ENCODE assay signal across 8 cellular contexts in the genomic region with DNA sequence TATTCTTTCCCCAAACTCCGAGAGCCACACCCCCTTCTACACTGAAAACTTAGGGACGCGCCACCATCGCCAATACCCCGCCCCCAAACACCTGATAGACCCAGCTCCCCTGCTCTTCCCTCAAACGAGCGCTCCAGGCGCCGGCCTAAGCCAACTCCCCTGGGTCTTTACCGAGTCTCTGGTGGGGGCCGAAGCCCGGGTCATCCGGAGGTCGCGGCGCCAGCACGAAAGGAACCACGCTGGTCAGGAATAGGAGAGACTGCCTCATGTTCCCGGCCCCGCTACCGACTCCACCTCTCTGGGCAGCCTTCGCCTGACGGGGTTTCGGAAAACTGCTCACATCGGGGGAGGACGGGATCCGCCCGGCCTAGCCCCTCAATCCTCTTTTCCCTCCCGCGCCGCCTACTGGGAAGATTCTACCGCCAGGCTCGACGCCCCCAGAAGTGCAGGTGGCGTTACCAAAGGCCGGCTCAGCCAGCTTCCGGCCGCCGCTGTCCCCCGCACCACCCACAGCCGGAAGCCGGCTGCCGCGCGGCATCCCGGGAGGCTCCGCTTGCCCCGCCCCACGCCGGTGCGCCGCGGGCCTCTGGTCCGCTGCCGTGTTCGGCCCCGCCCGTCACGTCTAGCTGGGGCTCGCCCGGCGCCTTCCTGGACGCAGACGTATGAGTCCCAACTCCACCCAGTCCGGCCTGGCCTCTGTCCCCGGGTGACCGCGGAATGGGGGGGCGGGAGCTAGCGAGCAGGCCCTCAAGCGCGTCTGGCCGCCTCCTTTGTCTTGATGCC. TPM values are rescaled to one million over a fixed set of nuclear protein-coding genes. Genes with fewer than 3 reads are reported as not detected.
DNase-seq lines count a peak whose midpoint lies in the region; ATAC-seq lines count a peak whose summit lies in the region.

TSS of gene ADAM17 (minus strand) at position 493 of the 783 bp plus-strand sequence. CDS start at position 268, 225 bp downstream.

- peak within 1 kb of the TSS; percentile 99 for H3K27ac ChIP-seq in right cardiac atrium (ENCODE audit: low read length)
- peak within 1 kb of the TSS; percentile 95 for H3K27ac ChIP-seq in rectal smooth muscle tissue (ENCODE audit: low read depth, low read length)
- H3K27ac ChIP-seq in aorta (ENCODE audit: low read depth in 1 of 2, low read length in 2 of 2): peak within 1 kb of the TSS; percentile 87 to 98

- DNase-seq in NCI-H1694 (lab: John Stamatoyannopoulos, UW) (peak; percentile 96), T-helper 2 cell (peak; percentile 65 to 93 (median 75)), anterior cingulate cortex (lab: John Stamatoyannopoulos, UW) (peak; percentile 56 to 96 (median 90)), right cardiac atrium (peak; percentile 98 to 99 (median 99)), aorta (peak; percentile 98 to 99)

- H3K36me3 ChIP-seq in rectal smooth muscle tissue (ENCODE audit: control insufficient read depth, insufficient read depth, low read length) (no peaks in the 10 kb centered on the region), aorta (ENCODE audit: control insufficient read depth in 1 of 2, insufficient read depth in 2 of 2, low read length in 1 of 2) (no peaks in the 10 kb centered on the region)

- H3K4me3 ChIP-seq in right cardiac atrium (ENCODE audit: low read length): peak within 1 kb of the TSS; percentile 96
- peak within 1 kb of the TSS; percentile 94 for H3K4me3 ChIP-seq in rectal smooth muscle tissue (ENCODE audit: low read length)
- peak within 1 kb of the TSS; percentile 61 to 71 for H3K4me3 ChIP-seq in aorta (ENCODE audit: low read length in 2 of 2)

- H3K27me3 ChIP-seq in right cardiac atrium (ENCODE audit: control insufficient read depth, insufficient read depth) (no peaks in the 10 kb centered on the region), rectal smooth muscle tissue (ENCODE audit: control insufficient read depth, insufficient read depth, low read length) (no peaks in the 10 kb centered on the region), aorta (ENCODE audit: control insufficient read depth in 1 of 2, insufficient read depth in 2 of 2, low read length in 1 of 2) (no peaks in the 10 kb centered on the region)

- intact Hi-C loops in right cardiac atrium (cut with DNase I) (no loop called here), aorta (cut with DNase I) (loop anchor here (2.0 to 10.0 kb wide), 5 partner anchors 42 to 139 kb away; partner anchors contain the start of gene YWHAQ (in 2 of the 2))

- ATAC-seq in GM18498 (IDR thresholded peaks at IDR 0.05; ENCODE audit: unreplicated experiment): peak; percentile 93
- peak; percentile 88 for ATAC-seq in HG02885 (IDR thresholded peaks at IDR 0.05; ENCODE audit: poor library complexity, unreplicated experiment)
- ATAC-seq in right cardiac atrium: peak; percentile 98
- peak; percentile 98 for ATAC-seq in aorta (ENCODE audit: low FRiP score)

- H3K9me3 ChIP-seq in right cardiac atrium (ENCODE audit: control insufficient read depth, low read length) (no peaks in the 10 kb centered on the region), aorta (ENCODE audit: control insufficient read depth, low read length) (no peaks in the 10 kb centered on the region)

- H3K4me1 ChIP-seq in right cardiac atrium (ENCODE audit: control insufficient read depth, insufficient read depth, low read length) (peaks cover 6% of the 10 kb centered on the region), rectal smooth muscle tissue (ENCODE audit: control insufficient read depth, insufficient read depth, low read length) (peaks cover 17% of the 10 kb centered on the region), aorta (ENCODE audit: control insufficient read depth in 1 of 2, insufficient read depth in 2 of 2, low read length in 2 of 2) (peaks cover 0 to 2% of the 10 kb centered on the region in 2 donors)

- peak within 1 kb of the TSS; percentile 86 for H3K9ac ChIP-seq in rectal smooth muscle tissue (ENCODE audit: low read length)

- under 1% methylated on average over 73 of the region's 73 CpGs for WGBS in right cardiac atrium
- WGBS in aorta, 2 donors: 0% methylated on average over 67 to 73 of the region's 73 CpGs

RNA-seq across cellular contexts. Expression of gene ADAM17, which starts in this region (rescaled TPM):
- total RNA-seq in right cardiac atrium: 10 to 100 TPM; 14.1 to 23.1 (median 15.8) TPM
- 7.1 TPM for polyA plus RNA-seq in right cardiac atrium
- total RNA-seq in aorta: 10 to 100 TPM; 42.7 to 47.0 TPM
- polyA plus RNA-seq in aorta: 10 to 100 TPM in 1 of 2 donors, 1 to 10 TPM in 1; 5.4 to 10.9 TPM

Comparison
In these comparisons a context has a peak if more than half of its experiments do, and no peak if none do; other contexts are left out.
1. Peak in every context shown above with its lines: DNase-seq, ATAC-seq, H3K4me3 ChIP-seq and H3K27ac ChIP-seq.
2. intact Hi-C loops: an anchor here in aorta (2.0 to 10.0 kb wide); none called in right cardiac atrium.